Comparison of ENCODE assay signal across 11 cellular contexts in genomic region chr2:144198116-144198515, GRCh38.
A peak's percentile ranks its signal among the peaks of the same experiment; 100 is the strongest.
DNase-seq lines count a peak whose midpoint lies in the region; ATAC-seq and TF ChIP-seq lines count a peak whose summit lies in the region.
"Had no signal": no experiment of that assay in that cellular context is flagged by ENCODE, and none has a peak within 500 bp of the region (broad histone marks: within the 10 kb centered on the region; RNA-seq: fewer than 3 reads in every experiment).

No MANE protein-coding gene starts in this region.

- no peaks in the 10 kb centered on the region for H3K9me3 ChIP-seq in naive thymus-derived CD4-positive, alpha-beta T cell (ENCODE audit: control insufficient read depth in 2 of 3, low read length in 3 of 3)
- no peaks in the 10 kb centered on the region for H3K9me3 ChIP-seq in neural progenitor cell (ENCODE audit: low read depth)
- H3K9me3 ChIP-seq: Peyer's patch had no signal

- no peak overlapping the region for H3K4me3 Mint-ChIP-seq in activated CD4-positive, alpha-beta T cell treated with anti-CD3 and anti-CD28 coated beads for 36 hours
- H3K4me3 Mint-ChIP-seq in naive thymus-derived CD4-positive, alpha-beta T cell = no peak overlapping the region
- no peak overlapping the region for H3K4me3 Mint-ChIP-seq in neural progenitor cell
- H3K4me3 Mint-ChIP-seq: endodermal cell had no signal

- CTCF ChIA-PET in activated CD4-positive, alpha-beta T cell treated with anti-CD3 and anti-CD28 coated beads for 36 hours (lab: Charles Lee) = interaction anchor here (1.3 to 2.4 kb wide), 2 partner anchors 14 to 36 kb away, joined by 3 to 14 read pairs; no protein-coding TSS in a partner anchor
- CTCF ChIA-PET in naive thymus-derived CD4-positive, alpha-beta T cell (lab: Charles Lee) = no interaction called here

- no peaks in the 10 kb centered on the region for H3K9me3 Mint-ChIP-seq in activated CD4-positive, alpha-beta T cell treated with anti-CD3 and anti-CD28 coated beads for 36 hours (ENCODE audit: low read depth)
- H3K9me3 Mint-ChIP-seq in naive thymus-derived CD4-positive, alpha-beta T cell = peaks cover 0 to 3% (median 0%) of the 10 kb centered on the region in 11 donors
- H3K9me3 Mint-ChIP-seq in neural progenitor cell = no peaks in the 10 kb centered on the region
- H3K9me3 Mint-ChIP-seq: endodermal cell had no signal

- H3K4me1 Mint-ChIP-seq in activated CD4-positive, alpha-beta T cell treated with anti-CD3 and anti-CD28 coated beads for 36 hours = peaks cover 64% of the 10 kb centered on the region
- H3K4me1 Mint-ChIP-seq in naive thymus-derived CD4-positive, alpha-beta T cell = peaks cover 0 to 23% (median 0%) of the 10 kb centered on the region in 7 donors
- peaks cover 2% of the 10 kb centered on the region for H3K4me1 Mint-ChIP-seq in neural progenitor cell
- H3K4me1 Mint-ChIP-seq: endodermal cell had no signal

- H3K27ac Mint-ChIP-seq in activated CD4-positive, alpha-beta T cell treated with anti-CD3 and anti-CD28 coated beads for 36 hours = peak overlapping the region; percentile 87
- H3K27ac Mint-ChIP-seq in naive thymus-derived CD4-positive, alpha-beta T cell = no peak overlapping the region
- no peak overlapping the region for H3K27ac Mint-ChIP-seq in neural progenitor cell
- H3K27ac Mint-ChIP-seq: endodermal cell had no signal

- no peaks in the 10 kb centered on the region for H3F3A ChIP-seq in neural progenitor cell (ENCODE audit: low read depth)

- no peak overlapping the region for H2AFZ ChIP-seq in neural progenitor cell (replicated peaks)

- peak; percentile 16 for DNase-seq in activated CD4-positive, alpha-beta T cell treated with anti-CD3 and anti-CD28 coated beads for 36 hours
- DNase-seq in activated CD4-positive, alpha-beta T cell treated with anti-CD3 and anti-CD28 coated beads, Interleukin-2, amount 50 U/mL, for 4 hours = no peak
- DNase-seq in NB4 (ENCODE audit: low read depth) (peak; percentile 73), dermis blood vessel endothelial cell (peak; percentile 65), neural progenitor cell (ENCODE audit: low spot score) (no peak), germinal center (ENCODE audit: low spot score) (no peak)
- DNase-seq in naive thymus-derived CD4-positive, alpha-beta T cell = no peak
- DNase-seq: endodermal cell, Karpas-422, Peyer's patch had no signal

- TF ChIP-seq POLR2A in NB4 (IDR thresholded peaks at IDR 0.05; ENCODE audit: extremely low read depth, insufficient read length) = no peak

- intact Hi-C loops in activated CD4-positive, alpha-beta T cell treated with anti-CD3 and anti-CD28 coated beads for 36 hours (cut with DNase I, micrococcal nuclease) = loop anchor here in 1 of 2 experiments (10.0 kb wide), 1 partner anchor 493 kb away; no protein-coding TSS in a partner anchor
- intact Hi-C loops in naive thymus-derived CD4-positive, alpha-beta T cell (cut with micrococcal nuclease) = no loop called here

- H3K27ac ChIP-seq in naive thymus-derived CD4-positive, alpha-beta T cell (ENCODE audit: low read depth, low read length) = no peak overlapping the region
- no peak overlapping the region for H3K27ac ChIP-seq in neural progenitor cell
- H3K27ac ChIP-seq: Peyer's patch had no signal

- no peaks in the 10 kb centered on the region for H3K27me3 ChIP-seq in naive thymus-derived CD4-positive, alpha-beta T cell (ENCODE audit: control insufficient read depth in 2 of 2, insufficient read depth in 2 of 2, low read length in 2 of 2)
- no peaks in the 10 kb centered on the region for H3K27me3 ChIP-seq in neural progenitor cell
- H3K27me3 ChIP-seq: Peyer's patch had no signal

- ATAC-seq in activated CD4-positive, alpha-beta T cell treated with anti-CD3 and anti-CD28 coated beads for 36 hours = peak; percentile 17
- peak; percentile 49 for ATAC-seq in naive thymus-derived CD4-positive, alpha-beta T cell
- ATAC-seq in HG03097 (IDR thresholded peaks at IDR 0.05; ENCODE audit: low FRiP score, unreplicated experiment) = no peak

- no peaks in the 10 kb centered on the region for H3K27me3 Mint-ChIP-seq in activated CD4-positive, alpha-beta T cell treated with anti-CD3 and anti-CD28 coated beads for 36 hours
- H3K27me3 Mint-ChIP-seq in naive thymus-derived CD4-positive, alpha-beta T cell = no peaks in the 10 kb centered on the region
- no peaks in the 10 kb centered on the region for H3K27me3 Mint-ChIP-seq in neural progenitor cell (ENCODE audit: insufficient read depth, low read depth)

- H3K4me2 ChIP-seq in neural progenitor cell = no peak overlapping the region

- H3K9ac ChIP-seq in neural progenitor cell = no peak overlapping the region

- no peaks in the 10 kb centered on the region for H4K20me1 ChIP-seq in neural progenitor cell (ENCODE audit: low read depth)

- H3K4me1 ChIP-seq in naive thymus-derived CD4-positive, alpha-beta T cell (ENCODE audit: control insufficient read depth in 2 of 2, insufficient read depth in 2 of 2, low read length in 2 of 2) = peaks cover 0 to 3% of the 10 kb centered on the region in 2 donors
- H3K4me1 ChIP-seq in neural progenitor cell = no peaks in the 10 kb centered on the region
- H3K4me1 ChIP-seq: Peyer's patch had no signal

- POLR2A ChIA-PET in activated CD4-positive, alpha-beta T cell treated with anti-CD3 and anti-CD28 coated beads for 36 hours (lab: Charles Lee) = interaction anchor here (1.0 to 1.3 kb wide), 2 partner anchors 14 to 150 kb away, joined by 4 read pairs; no protein-coding TSS in a partner anchor
- POLR2A ChIA-PET in naive thymus-derived CD4-positive, alpha-beta T cell (lab: Charles Lee) = no interaction called here

- no peak for TF ChIP-seq CTCF in NB4 (IDR thresholded peaks at IDR 0.05; ENCODE audit: low read depth, low read length)
- no peak for TF ChIP-seq CTCF in neural progenitor cell (IDR thresholded peaks at IDR 0.05)

- H3K36me3 Mint-ChIP-seq in activated CD4-positive, alpha-beta T cell treated with anti-CD3 and anti-CD28 coated beads for 36 hours (ENCODE audit: low read depth) = peaks cover 11% of the 10 kb centered on the region
- peaks cover 0 to 17% (median 0%) of the 10 kb centered on the region in 5 donors for H3K36me3 Mint-ChIP-seq in naive thymus-derived CD4-positive, alpha-beta T cell
- H3K36me3 Mint-ChIP-seq in neural progenitor cell = peaks cover 3% of the 10 kb centered on the region

- H3K79me2 ChIP-seq in neural progenitor cell (ENCODE audit: low read depth) = no peaks in the 10 kb centered on the region

- H3K4me3 ChIP-seq in NB4 (ENCODE audit: low read depth, low read length) (no peak overlapping the region), neural progenitor cell (no peak overlapping the region)
- H3K4me3 ChIP-seq in naive thymus-derived CD4-positive, alpha-beta T cell (ENCODE audit: low read length) = no peak overlapping the region
- H3K4me3 ChIP-seq: Peyer's patch had no signal

- H3K36me3 ChIP-seq in naive thymus-derived CD4-positive, alpha-beta T cell (ENCODE audit: control insufficient read depth in 2 of 3, insufficient read depth in 3 of 3, low read length in 3 of 3) = no peaks in the 10 kb centered on the region
- H3K36me3 ChIP-seq in neural progenitor cell = no peaks in the 10 kb centered on the region
- H3K36me3 ChIP-seq: Peyer's patch had no signal

Comparison
In these comparisons a context has a peak if more than half of its experiments do, and no peak if none do; other contexts are left out.
1. DNase-seq: peak in activated CD4-positive, alpha-beta T cell treated with anti-CD3 and anti-CD28 coated beads for 36 hours (single experiment), NB4 (single experiment) and dermis blood vessel endothelial cell (single experiment); none in activated CD4-positive, alpha-beta T cell treated with anti-CD3 and anti-CD28 coated beads, Interleukin-2, amount 50 U/mL, for 4 hours (0 of 2), naive thymus-derived CD4-positive, alpha-beta T cell (0 of 9), neural progenitor cell (single experiment) and germinal center (single experiment).